8 cellular contexts compared by ENCODE assay signal in genomic region chr6:33288141-33288941, GRCh38. TPM values are rescaled to one million over a fixed set of nuclear protein-coding genes. Genes with fewer than 3 reads are reported as not detected.
DNase-seq lines count a peak whose midpoint lies in the region; ATAC-seq and TF ChIP-seq lines count a peak whose summit lies in the region.

No MANE protein-coding gene starts in this region.

- no peak for DNase-seq in activated CD4-positive, alpha-beta T cell treated with anti-CD3 and anti-CD28 coated beads, Interleukin-2, amount 10 ng/mL, durations not matched to agents 24 days and 14 days
- DNase-seq in activated CD4-positive, alpha-beta T cell treated with anti-CD3 and anti-CD28 coated beads, Interleukin-2, amount 50 U/mL, for 48 hours = no peak
- DNase-seq in kidney epithelial cell (ENCODE audit: low read depth) (no peak), thyroid gland (no peak)

- peak overlapping the region in 2 of 3 donors; percentile 43 to 82 for H3K27ac ChIP-seq in thyroid gland

- H3K27me3 Mint-ChIP-seq in activated CD4-positive, alpha-beta T cell treated with anti-CD3 and anti-CD28 coated beads, Interleukin-2, amount 10 ng/mL, durations not matched to agents 24 days and 14 days = no peaks in the 10 kb centered on the region
- no peaks in the 10 kb centered on the region for H3K27me3 Mint-ChIP-seq in activated naive CD8-positive, alpha-beta T cell

- peaks cover 11 to 17% of the 10 kb centered on the region in 2 donors for H3K4me1 ChIP-seq in thyroid gland

- WGBS in thyroid gland, 2 donors = 16 to 18% methylated on average over 17 to 23 of the region's 23 CpGs

- H3K9me3 Mint-ChIP-seq in activated CD4-positive, alpha-beta T cell treated with anti-CD3 and anti-CD28 coated beads, Interleukin-2, amount 10 ng/mL, durations not matched to agents 24 days and 14 days = no peaks in the 10 kb centered on the region
- no peaks in the 10 kb centered on the region for H3K9me3 Mint-ChIP-seq in activated naive CD8-positive, alpha-beta T cell (ENCODE audit: low read depth)

- no peaks in the 10 kb centered on the region for H3K9me3 ChIP-seq in thyroid gland

- no peaks in the 10 kb centered on the region for H3K27me3 ChIP-seq in kidney epithelial cell (ENCODE audit: control insufficient read depth, insufficient read depth, low read length)
- no peaks in the 10 kb centered on the region for H3K27me3 ChIP-seq in thyroid gland

- no peak for ATAC-seq in GM19452 (IDR thresholded peaks at IDR 0.05; ENCODE audit: unreplicated experiment)
- ATAC-seq in GM19467 (IDR thresholded peaks at IDR 0.05; ENCODE audit: unreplicated experiment) = no peak
- no peak for ATAC-seq in HG03135 (IDR thresholded peaks at IDR 0.05; ENCODE audit: unreplicated experiment)

- no peak for TF ChIP-seq POLR2A in thyroid gland (IDR thresholded peaks at IDR 0.05)

- peak overlapping the region; percentile 95 for H3K27ac Mint-ChIP-seq in activated CD4-positive, alpha-beta T cell treated with anti-CD3 and anti-CD28 coated beads, Interleukin-2, amount 10 ng/mL, durations not matched to agents 24 days and 14 days
- H3K27ac Mint-ChIP-seq in activated naive CD8-positive, alpha-beta T cell = peak overlapping the region; percentile 91

- no peaks in the 10 kb centered on the region for H3K36me3 ChIP-seq in kidney epithelial cell (ENCODE audit: control insufficient read depth, insufficient read depth, low read length)
- H3K36me3 ChIP-seq in thyroid gland = peaks cover 16 to 42% of the 10 kb centered on the region in 2 donors

- H3K4me1 Mint-ChIP-seq in activated CD4-positive, alpha-beta T cell treated with anti-CD3 and anti-CD28 coated beads, Interleukin-2, amount 10 ng/mL, durations not matched to agents 24 days and 14 days = peaks cover 28% of the 10 kb centered on the region
- peaks cover 37% of the 10 kb centered on the region for H3K4me1 Mint-ChIP-seq in activated naive CD8-positive, alpha-beta T cell (ENCODE audit: low read depth)

- TF ChIP-seq CTCF in kidney epithelial cell (IDR thresholded peaks at IDR 0.05; ENCODE audit: insufficient read depth, low read length, poor library complexity, severe bottlenecking) (no peak), thyroid gland (IDR thresholded peaks at IDR 0.05) (no peak)

- intact Hi-C loops in activated CD4-positive, alpha-beta T cell treated with anti-CD3 and anti-CD28 coated beads, Interleukin-2, amount 10 ng/mL, durations not matched to agents 24 days and 14 days (cut with micrococcal nuclease) = no loop called here
- intact Hi-C loops in thyroid gland (cut with DNase I) = no loop called here

- H3K4me3 ChIP-seq in kidney epithelial cell (ENCODE audit: low read depth, low read length) = peak overlapping the region; percentile 83
- peak overlapping the region; percentile 64 to 74 (median 73) for H3K4me3 ChIP-seq in thyroid gland (replicated peaks in 1 of 3)

- H3K36me3 Mint-ChIP-seq in activated CD4-positive, alpha-beta T cell treated with anti-CD3 and anti-CD28 coated beads, Interleukin-2, amount 10 ng/mL, durations not matched to agents 24 days and 14 days (ENCODE audit: low read depth) = peaks cover 63% of the 10 kb centered on the region
- H3K36me3 Mint-ChIP-seq in activated naive CD8-positive, alpha-beta T cell = peaks cover 6% of the 10 kb centered on the region

- H3K4me3 Mint-ChIP-seq in activated CD4-positive, alpha-beta T cell treated with anti-CD3 and anti-CD28 coated beads, Interleukin-2, amount 10 ng/mL, durations not matched to agents 24 days and 14 days = peak overlapping the region; percentile 100
- H3K4me3 Mint-ChIP-seq in activated naive CD8-positive, alpha-beta T cell = peak overlapping the region; percentile 99

RNA-seq across cellular contexts. Expression of gene WDR46, which starts 0.7 kb away (rescaled TPM):
- 106 and 120 TPM in 2 replicates for total RNA-seq in activated CD4-positive, alpha-beta T cell treated with anti-CD3 and anti-CD28 coated beads, Interleukin-2, amount 10 ng/mL, durations not matched to agents 24 days and 14 days
- total RNA-seq in kidney epithelial cell (53.2 and 70.5 TPM in 2 replicates), thyroid gland (10 to 100 TPM; 25.8 to 63.9 (median 45.2) TPM)

RNA-seq across cellular contexts. Expression of gene PFDN6, which starts 1.1 kb away (rescaled TPM):
- 114 and 132 TPM in 2 replicates for total RNA-seq in activated CD4-positive, alpha-beta T cell treated with anti-CD3 and anti-CD28 coated beads, Interleukin-2, amount 10 ng/mL, durations not matched to agents 24 days and 14 days
- total RNA-seq in kidney epithelial cell (42.9 and 51.4 TPM in 2 replicates), thyroid gland (10 to 100 TPM; 29.1 to 51.9 (median 35.6) TPM)

RNA-seq across cellular contexts. Expression of gene RGL2, which starts 10.4 kb away (rescaled TPM):
- 27.3 and 28.4 TPM in 2 replicates for total RNA-seq in activated CD4-positive, alpha-beta T cell treated with anti-CD3 and anti-CD28 coated beads, Interleukin-2, amount 10 ng/mL, durations not matched to agents 24 days and 14 days
- total RNA-seq in kidney epithelial cell = 42.3 and 45.5 TPM in 2 replicates
- total RNA-seq in thyroid gland = 10 to 100 TPM; 66.8 to 78.5 (median 71.3) TPM

RNA-seq across cellular contexts. Expression of gene B3GALT4, which starts 11.4 kb away (rescaled TPM):
- total RNA-seq in activated CD4-positive, alpha-beta T cell treated with anti-CD3 and anti-CD28 coated beads, Interleukin-2, amount 10 ng/mL, durations not matched to agents 24 days and 14 days = 4.1 and 4.6 TPM in 2 replicates
- 1.4 and 2.5 TPM in 2 replicates for total RNA-seq in kidney epithelial cell
- total RNA-seq in thyroid gland = 10 to 100 TPM; 10.5 to 19.8 (median 16.4) TPM

RNA-seq across cellular contexts. Expression of gene RPS18, which starts 16.5 kb away (rescaled TPM):
- total RNA-seq in activated CD4-positive, alpha-beta T cell treated with anti-CD3 and anti-CD28 coated beads, Interleukin-2, amount 10 ng/mL, durations not matched to agents 24 days and 14 days = 3,200 and 3,212 TPM in 2 replicates
- total RNA-seq in kidney epithelial cell (6,267 and 7,360 TPM in 2 replicates), thyroid gland (1,000 to 10,000 TPM; 1,790 to 3,429 (median 2,432) TPM)
